In genomic region chrX:7144126-7144525, GRCh38 we compare ENCODE assay signal across 1 cellular context.
TF ChIP-seq lines count a peak whose summit lies in the region.

No MANE protein-coding gene starts in this region.

TF ChIP-seq in IMR-90, 13 proteins besides CTCF, POLR2A, EP300 and RAD21:
- no peak for TF ChIP-seq RFX5 (IDR thresholded peaks at IDR 0.05; ENCODE audit: low read depth, low read length)
- 0 out of 2 replicates have a peak, but pooled peaks have one; percentile 32 for TF ChIP-seq CEBPB (IDR thresholded peaks at IDR 0.05; ENCODE audit: low read depth, low read length)
- no peak for TF ChIP-seq MAZ (IDR thresholded peaks at IDR 0.05; ENCODE audit: borderline replicate concordance, low read depth, low read length)
- no peak for TF ChIP-seq MAFK (IDR thresholded peaks at IDR 0.05; ENCODE audit: low read depth, low read length)
- TF ChIP-seq BHLHE40 (IDR thresholded peaks at IDR 0.05; ENCODE audit: low read depth, low read length): no peak
